Comparison of ENCODE assay signal across 16 cellular contexts in genomic region chr2:109162999-109163398, GRCh38. TPM values are rescaled to one million over a fixed set of nuclear protein-coding genes. Genes with fewer than 3 reads are reported as not detected.
DNase-seq lines count a peak whose midpoint lies in the region; ATAC-seq and TF ChIP-seq lines count a peak whose summit lies in the region.
"Had no signal": no experiment of that assay in that cellular context is flagged by ENCODE, and none has a peak within 500 bp of the region (broad histone marks: within the 10 kb centered on the region; RNA-seq: fewer than 3 reads in every experiment).

No MANE protein-coding gene starts in this region.

- H2AK5ac ChIP-seq in mesenchymal stem cell (ENCODE audit: low read length, severe bottlenecking), result no peak overlapping the region

- H3K4ac ChIP-seq in mesenchymal stem cell (ENCODE audit: low read depth in 1 of 2, low read length in 2 of 2), result no peak overlapping the region

- H4K91ac ChIP-seq in mesenchymal stem cell (ENCODE audit: low read length), result no peak overlapping the region

- H3F3A ChIP-seq in SK-N-SH (replicated peaks; ENCODE audit: insufficient read depth), result peaks cover 36% of the 10 kb centered on the region

- H3K9me2 ChIP-seq in SK-N-SH, result no peaks in the 10 kb centered on the region

- peak; percentile 43 for DNase-seq in NCI-H748 (lab: John Stamatoyannopoulos, UW; ENCODE audit: unreplicated experiment)
- DNase-seq in NCI-H748 treated with DMSO at 0.1 percent for 48 hours (lab: John Stamatoyannopoulos, UW), result no peak
- no peak for DNase-seq in SK-N-SH
- peak; percentile 28 to 68 for DNase-seq in cardiac muscle cell (ENCODE audit: low read depth in 1 of 2, low spot score in 1 of 2)
- peak; percentile 88 to 89 for DNase-seq in aorta
- DNase-seq in NCI-H187 treated with DMSO at 0.1 percent for 48 hours (lab: John Stamatoyannopoulos, UW), result no peak
- no peak for DNase-seq in mesenchymal stem cell
- DNase-seq: activated CD4-positive, alpha-beta T cell treated with anti-CD3 and anti-CD28 coated beads, Interleukin-2, amount 10 ng/mL, durations not matched to agents 24 days and 14 days; activated naive CD4-positive, alpha-beta T cell treated with Interleukin-2 at 50 U/mL for 16 hours; effector CD4-positive, alpha-beta T cell; NCI-H1694; stimulated activated CD8-positive, alpha-beta memory T cell treated with anti-CD3 and anti-CD28 coated beads, Interleukin-4, amount 100 ng/mL, for 48 hours; T-helper 1 cell had no signal

- no peak overlapping the region for H2AFZ ChIP-seq in SK-N-SH (ENCODE audit: low read depth)
- H2AFZ ChIP-seq in mesenchymal stem cell (ENCODE audit: low read depth, low read length), result no peak overlapping the region

- intact Hi-C loops in aorta (cut with DNase I), result no loop called here

- H2BK15ac ChIP-seq in mesenchymal stem cell (ENCODE audit: low read depth, poor library complexity, severe bottlenecking), result no peak overlapping the region

- POLR2A ChIA-PET in SK-N-SH (lab: Yijun Ruan, JAX), result no interaction called here

- no peak overlapping the region for H3K23ac ChIP-seq in mesenchymal stem cell (ENCODE audit: low read length in 2 of 2)

- H3K4me1 ChIP-seq in SK-N-SH (ENCODE audit: control insufficient read depth in 1 of 2, insufficient read depth in 2 of 2, low read depth in 1 of 2, low read length in 1 of 2) (peaks cover 17 to 30% of the 10 kb centered on the region in 2 experiments; a peak in 3 of 4 replicates), cardiac muscle cell (ENCODE audit: low read depth) (no peaks in the 10 kb centered on the region), aorta (ENCODE audit: control insufficient read depth in 1 of 2, insufficient read depth in 2 of 2, low read length in 2 of 2) (peaks cover 5 to 9% of the 10 kb centered on the region in 2 donors), mesenchymal stem cell (ENCODE audit: control insufficient read depth, insufficient read depth, low read depth, low read length) (peaks cover 11% of the 10 kb centered on the region)
- H3K4me1 ChIP-seq: A549 had no signal

- no peak overlapping the region for H3K14ac ChIP-seq in mesenchymal stem cell (ENCODE audit: low read length in 2 of 2)

- peaks cover 37% of the 10 kb centered on the region for H3K79me2 ChIP-seq in SK-N-SH (ENCODE audit: insufficient read depth)

- H2BK120ac ChIP-seq in mesenchymal stem cell (ENCODE audit: low read depth, low read length), result no peak overlapping the region

- peaks cover 6% of the 10 kb centered on the region; the same call in 1 of the 2 replicates for H4K20me1 ChIP-seq in SK-N-SH (ENCODE audit: insufficient read depth)

- 70% methylated on average over 7 of the region's 7 CpGs for WGBS in SK-N-SH (ENCODE audit: low lambda C conversion rate)
- WGBS in aorta, 2 donors, result 10% methylated on average over 7 of the region's 7 CpGs
- 88% methylated on average over 5 of the region's 7 CpGs for WGBS in mesenchymal stem cell

- H3K27ac ChIP-seq in SK-N-SH (ENCODE audit: low read depth in 2 of 2, low read length in 1 of 2), result peak overlapping the region; percentile 43 to 90; a peak in 2 of 4 replicates
- H3K27ac ChIP-seq in cardiac muscle cell, result no peak overlapping the region
- H3K27ac ChIP-seq in aorta (ENCODE audit: low read depth in 1 of 2, low read length in 2 of 2), result no peak overlapping the region
- no peak overlapping the region for H3K27ac ChIP-seq in mesenchymal stem cell (ENCODE audit: low read length, poor library complexity, severe bottlenecking)
- H3K27ac ChIP-seq: A549 had no signal

- no peak for TF ChIP-seq CTCF in SK-N-SH (IDR thresholded peaks at IDR 0.05)
- TF ChIP-seq CTCF in cardiac muscle cell (IDR thresholded peaks at IDR 0.05; ENCODE audit: low read depth, low read length), result no peak

- H3K4me3 ChIP-seq in SK-N-SH (ENCODE audit: low read depth in 2 of 2, low read length in 1 of 2) (no peak overlapping the region), cardiac muscle cell (no peak overlapping the region), aorta (ENCODE audit: low read length in 2 of 2) (no peak overlapping the region), mesenchymal stem cell (ENCODE audit: insufficient read depth in 1 of 2, low read depth in 1 of 2, low read length in 2 of 2) (no peak overlapping the region)
- H3K4me3 ChIP-seq: A549, skin epidermis had no signal

- no peaks in the 10 kb centered on the region for H3K9me3 ChIP-seq in SK-N-SH
- H3K9me3 ChIP-seq in cardiac muscle cell (ENCODE audit: low read depth), result no peaks in the 10 kb centered on the region
- no peaks in the 10 kb centered on the region for H3K9me3 ChIP-seq in aorta (ENCODE audit: control insufficient read depth, low read length)
- no peaks in the 10 kb centered on the region for H3K9me3 ChIP-seq in mesenchymal stem cell (ENCODE audit: control insufficient read depth, low read length)
- H3K9me3 ChIP-seq: A549 had no signal

- no peak for TF ChIP-seq RAD21 in SK-N-SH (IDR thresholded peaks at IDR 0.05; ENCODE audit: low read length)

- no peak overlapping the region for H2BK5ac ChIP-seq in mesenchymal stem cell (ENCODE audit: low read depth, low read length, poor library complexity, severe bottlenecking)

- peaks cover 44% of the 10 kb centered on the region for H3K79me1 ChIP-seq in mesenchymal stem cell (replicated peaks; ENCODE audit: low read length, poor library complexity, severe bottlenecking)

- TF ChIP-seq EP300 in SK-N-SH (IDR thresholded peaks at IDR 0.05; ENCODE audit: borderline replicate concordance in 1 of 2, low read depth in 1 of 2, low read length in 1 of 2), result no peak

- H3K4me2 ChIP-seq in SK-N-SH (no peak overlapping the region), mesenchymal stem cell (ENCODE audit: low read length, poor library complexity, severe bottlenecking) (no peak overlapping the region)
- H3K4me2 ChIP-seq: A549 had no signal

- no peaks in the 10 kb centered on the region for H3K36me3 ChIP-seq in SK-N-SH (replicated peaks in 1 of 2; ENCODE audit: control insufficient read depth in 1 of 2, insufficient read depth in 2 of 2, low read length in 1 of 2)
- H3K36me3 ChIP-seq in cardiac muscle cell, result no peaks in the 10 kb centered on the region
- no peaks in the 10 kb centered on the region for H3K36me3 ChIP-seq in aorta (ENCODE audit: control insufficient read depth in 1 of 2, insufficient read depth in 2 of 2, low read length in 1 of 2)
- no peaks in the 10 kb centered on the region for H3K36me3 ChIP-seq in mesenchymal stem cell (ENCODE audit: control insufficient read depth in 1 of 2, insufficient read depth in 2 of 2, low read depth in 1 of 2, low read length in 2 of 2)

- ATAC-seq in aorta (ENCODE audit: low FRiP score) (peak; percentile 62), HG03045 (IDR thresholded peaks at IDR 0.05; ENCODE audit: unreplicated experiment) (no peak)
- ATAC-seq: A549 had no signal

- no peak overlapping the region for H3K18ac ChIP-seq in mesenchymal stem cell (ENCODE audit: low read depth in 1 of 2, low read length in 2 of 2)

- H3K9ac ChIP-seq in SK-N-SH, result no peak overlapping the region
- H3K9ac ChIP-seq in mesenchymal stem cell (ENCODE audit: low read length), result no peak overlapping the region

- H2BK12ac ChIP-seq in mesenchymal stem cell (ENCODE audit: low read length in 2 of 2), result no peak overlapping the region

- H3K27me3 ChIP-seq in SK-N-SH (ENCODE audit: insufficient read depth) (no peaks in the 10 kb centered on the region), cardiac muscle cell (no peaks in the 10 kb centered on the region), aorta (ENCODE audit: control insufficient read depth in 1 of 2, insufficient read depth in 2 of 2, low read length in 1 of 2) (no peaks in the 10 kb centered on the region), mesenchymal stem cell (ENCODE audit: control insufficient read depth in 1 of 2, insufficient read depth in 1 of 2, low read length in 2 of 2) (peaks cover 0 to 4% of the 10 kb centered on the region in 2 experiments)

- CTCF ChIA-PET in SK-N-SH (lab: Yijun Ruan, JAX), result interaction anchor here (1.2 kb wide), 1 partner anchor 9 kb away, joined by 5 read pairs; no protein-coding TSS in a partner anchor

- no peak overlapping the region for H4K8ac ChIP-seq in mesenchymal stem cell (ENCODE audit: low read length)

TF ChIP-seq in SK-N-SH, 30 proteins besides CTCF, POLR2A, EP300 and RAD21 (continues in another document):
- TF ChIP-seq MEF2A (IDR thresholded peaks at IDR 0.05; ENCODE audit: borderline replicate concordance, low read depth) (peak; percentile 66; the same call in 1 of the 2 replicates), NFIC (IDR thresholded peaks at IDR 0.05; ENCODE audit: borderline replicate concordance) (peak; percentile 67; the same call in 1 of the 2 replicates), GABPA (IDR thresholded peaks at IDR 0.05; ENCODE audit: low read depth) (no peak), PBX3 (IDR thresholded peaks at IDR 0.05) (peak; percentile 5; the same call in 1 of the 2 replicates), CHD2 (IDR thresholded peaks at IDR 0.05; ENCODE audit: low read length, partially characterized antibody) (no peak), RCOR1 (IDR thresholded peaks at IDR 0.05; ENCODE audit: low read length) (no peak)

RNA-seq across cellular contexts. Expression of gene SH3RF3, which starts 34.0 kb away (rescaled TPM):
- polyA plus RNA-seq in SK-N-SH (2012; rRNA removed), result 1.3 and 1.9 TPM in 2 replicates
- polyA plus RNA-seq in SK-N-SH (2012; cell fraction: cytosol; rRNA removed), result 0.99 and 1.5 TPM in 2 replicates
- 3.5 and 3.8 TPM in 2 replicates for polyA plus RNA-seq in SK-N-SH (2012; cell fraction: nucleus; rRNA removed)
- total RNA-seq in cardiac muscle cell, result 1.4 and 1.7 TPM in 2 replicates
- polyA plus RNA-seq in cardiac muscle cell, result 1.2 TPM in 2 replicates
- 10 to 100 TPM; 22.8 to 24.4 TPM for total RNA-seq in aorta
- polyA plus RNA-seq in aorta, result 10 to 100 TPM in 1 of 2 donors, 1 to 10 TPM in 1; 3.1 to 13.1 TPM
- polyA plus RNA-seq in mesenchymal stem cell (2013, experiment 1 of 2), result 23.7 TPM
- polyA plus RNA-seq in mesenchymal stem cell (2013, experiment 2 of 2), result 23.0 TPM

Comparison
In these comparisons a context has a peak if more than half of its experiments do, and no peak if none do; other contexts are left out.
1. DNase-seq: peak in NCI-H748 (single experiment), cardiac muscle cell (2 of 2) and aorta (2 of 2); none in NCI-H748 treated with DMSO at 0.1 percent for 48 hours (single experiment), SK-N-SH (single experiment), NCI-H187 treated with DMSO at 0.1 percent for 48 hours (single experiment) and mesenchymal stem cell (single experiment).
2. H3K27ac ChIP-seq: peak in SK-N-SH (2 of 2); none in cardiac muscle cell (single experiment), aorta (0 of 2) and mesenchymal stem cell (single experiment).